ENCODE assay signal across 24 cellular contexts in genomic region chr16:14373901-14374300, GRCh38.
"Had no signal": no experiment of that assay in that cellular context is flagged by ENCODE, and none has a peak within 500 bp of the region (broad histone marks: within the 10 kb centered on the region; RNA-seq: fewer than 3 reads in every experiment).

No MANE protein-coding gene starts in this region.

- H3K4me3 ChIP-seq: heart left ventricle, thoracic aorta, uterus had no signal

- DNase-seq: activated CD4-positive, alpha-beta T cell treated with anti-CD3 and anti-CD28 coated beads for 48 hours; activated CD4-positive, alpha-beta T cell treated with anti-CD3 and anti-CD28 coated beads, Interleukin-2, amount 50 U/mL, for 48 hours; activated CD8-positive, alpha-beta memory T cell treated with anti-CD3 and anti-CD28 coated beads for 24 hours; activated effector memory CD4-positive, alpha-beta T cell treated with Interleukin-2 at 50 U/mL for 16 hours; activated naive CD4-positive, alpha-beta T cell treated with Interleukin-2 at 50 U/mL for 16 hours; activated naive CD8-positive, alpha-beta T cell treated with anti-CD3 and anti-CD28 coated beads, Interleukin-2, amount 10 ng/mL, durations not matched to agents 7 days and 5 days; amygdala; caudate nucleus; cortex of kidney; foreskin fibroblast; heart left ventricle; hypothalamus; immature natural killer cell; right cardiac atrium; stimulated activated CD4-positive, alpha-beta T cell treated with anti-CD3 and anti-CD28 coated beads, Interleukin-4, amount 100 ng/mL, for 1 hour; stimulated activated naive CD8-positive, alpha-beta T cell treated with anti-CD3 and anti-CD28 coated beads, Interleukin-15, Interleukin-2, amounts not matched to agents 100 U/mL and 50 U/mL, for 24 hours; uterus had no signal

- ATAC-seq: activated CD4-positive, CD25-positive, alpha-beta regulatory T cell treated with anti-CD3 and anti-CD28 coated beads, Interleukin-2, amount 50 U/mL, for 24 hours; heart left ventricle; right cardiac atrium; stimulated activated naive CD8-positive, alpha-beta T cell treated with anti-CD3 and anti-CD28 coated beads, Interleukin-15, Interleukin-2, amounts not matched to agents 100 U/mL and 50 U/mL, for 24 hours had no signal

- H3K4me1 ChIP-seq: uterus had no signal

- H3K9me3 Mint-ChIP-seq: activated naive CD8-positive, alpha-beta T cell treated with anti-CD3 and anti-CD28 coated beads, Interleukin-2, amount 10 ng/mL, durations not matched to agents 7 days and 5 days; immature natural killer cell; memory B cell; natural killer cell treated with Interleukin-12 subunit alpha and Interleukin-12 subunit beta and Interleukin-15 and Interleukin-18, amount 100 ng/mL, for 72 hours; type B pancreatic cell had no signal

- H3K9me3 ChIP-seq: heart left ventricle, thoracic aorta, uterus had no signal

- H3K36me3 ChIP-seq: heart left ventricle, thoracic aorta, uterus had no signal

- H3K27me3 ChIP-seq: heart left ventricle, uterus had no signal

- H3K36me3 Mint-ChIP-seq: activated naive CD8-positive, alpha-beta T cell treated with anti-CD3 and anti-CD28 coated beads, Interleukin-2, amount 10 ng/mL, durations not matched to agents 7 days and 5 days; immature natural killer cell; memory B cell; natural killer cell treated with Interleukin-12 subunit alpha and Interleukin-12 subunit beta and Interleukin-15 and Interleukin-18, amount 100 ng/mL, for 72 hours; type B pancreatic cell had no signal

- H3K27ac ChIP-seq: heart left ventricle, thoracic aorta, uterus, VCaP had no signal

- H3K27ac Mint-ChIP-seq: activated naive CD8-positive, alpha-beta T cell treated with anti-CD3 and anti-CD28 coated beads, Interleukin-2, amount 10 ng/mL, durations not matched to agents 7 days and 5 days; immature natural killer cell; memory B cell; natural killer cell treated with Interleukin-12 subunit alpha and Interleukin-12 subunit beta and Interleukin-15 and Interleukin-18, amount 100 ng/mL, for 72 hours; type B pancreatic cell had no signal

- FAIRE-seq: endothelial cell of umbilical vein had no signal
